ENCODE assay signal across 24 cellular contexts in the genomic region with DNA sequence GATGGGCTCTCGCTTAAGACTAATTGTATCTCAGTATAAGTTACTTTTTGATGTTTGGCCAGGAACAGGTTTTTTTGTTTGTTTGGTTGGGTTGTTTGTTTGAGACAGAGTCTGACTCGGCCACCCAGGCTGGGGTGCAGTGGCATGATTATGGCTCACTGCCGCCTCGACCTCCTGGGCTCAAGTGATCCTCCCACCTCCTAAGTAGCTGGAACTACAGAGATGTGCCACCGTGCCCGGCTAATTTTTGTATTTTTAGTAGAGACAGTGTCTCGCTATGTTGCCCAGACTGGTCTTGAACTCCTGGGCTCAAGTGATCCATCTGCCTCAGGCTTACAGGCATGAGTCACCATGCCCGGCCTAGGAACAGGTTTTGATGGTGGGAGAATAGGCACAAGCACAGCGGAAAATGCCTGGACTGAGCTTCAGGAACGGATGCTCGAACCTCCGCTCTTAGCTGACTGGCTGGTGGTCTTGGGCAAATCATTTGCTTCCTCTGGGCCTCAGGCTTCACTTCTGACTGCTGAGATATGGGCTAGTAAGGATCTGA. TPM values are rescaled to one million over a fixed set of nuclear protein-coding genes. Genes with fewer than 3 reads are reported as not detected.
DNase-seq lines count a peak whose midpoint lies in the region; ATAC-seq, FAIRE-seq and TF ChIP-seq lines count a peak whose summit lies in the region.
"Had no signal": no experiment of that assay in that cellular context is flagged by ENCODE, and none has a peak within 500 bp of the region (broad histone marks: within the 10 kb centered on the region; RNA-seq: fewer than 3 reads in every experiment).

No MANE protein-coding gene starts in this region.

- H3K27me3 ChIP-seq in heart left ventricle (peaks cover 0 to 10% (median 0%) of the 10 kb centered on the region in 9 donors), PC-9 (ENCODE audit: insufficient read depth, low read depth) (peaks cover 15% of the 10 kb centered on the region)
- H3K27me3 ChIP-seq: hepatocyte, uterus had no signal

- CTCF ChIA-PET in PC-9 (lab: Charles Lee) = interaction anchor here (0.6 kb wide), 1 partner anchor 367 kb away, joined by 4 read pairs; no protein-coding TSS in a partner anchor

- no peaks in the 10 kb centered on the region for H3K9me2 ChIP-seq in PC-9 (ENCODE audit: insufficient read depth)

- intact Hi-C loops in heart left ventricle (cut with DNase I) = loop anchor here in 1 of 10 donors (5.0 kb wide), 1 partner anchor 37 kb away; no protein-coding TSS in a partner anchor
- intact Hi-C loops in left cardiac atrium (cut with DNase I) = no loop called here
- intact Hi-C loops in PC-9 (cut with micrococcal nuclease; ENCODE audit: unreplicated experiment) = no loop called here

- TF ChIP-seq CTCF in heart left ventricle (IDR thresholded peaks at IDR 0.05) = no peak
- TF ChIP-seq CTCF in epithelial cell of esophagus (IDR thresholded peaks at IDR 0.05; ENCODE audit: insufficient read depth, low read depth, low read length, missing control alignments) = no peak
- no peak for TF ChIP-seq CTCF in nephron progenitor cell (IDR thresholded peaks at IDR 0.05)
- no peak for TF ChIP-seq CTCF in PC-9 (conservative IDR thresholded peaks at IDR 0.05)

- peaks cover 25% of the 10 kb centered on the region for H3K27me3 Mint-ChIP-seq in nephron progenitor cell (ENCODE audit: low read depth, poor library complexity)

- no peak overlapping the region for H2AFZ ChIP-seq in PC-9
- H2AFZ ChIP-seq: hepatocyte had no signal

- WGBS in heart left ventricle, 4 donors = 74 to 81% (median 79%) methylated on average over 12 of the region's 12 CpGs

- FAIRE-seq in urothelium cell line (lab: Jason Lieb, UNC) = peak; percentile 9

- no peaks in the 10 kb centered on the region for H3K79me2 ChIP-seq in PC-9 (ENCODE audit: low read depth)

- POLR2A ChIA-PET in PC-9 (lab: Charles Lee; ENCODE audit: unreplicated experiment) = interaction anchor here (0.7 kb wide), 2 partner anchors 17 to 1308 kb away, joined by 3 to 4 read pairs; no protein-coding TSS in a partner anchor

- H3K4me1 ChIP-seq in heart left ventricle (peaks cover 14 to 90% (median 75%) of the 10 kb centered on the region in 12 donors), PC-9 (replicated peaks; ENCODE audit: insufficient read depth) (no peaks in the 10 kb centered on the region; the same call in 1 of the 2 replicates)

- H3K36me3 ChIP-seq in heart left ventricle (peaks cover 0 to 26% (median 4%) of the 10 kb centered on the region in 9 donors), PC-9 (ENCODE audit: low read depth) (no peaks in the 10 kb centered on the region)
- H3K36me3 ChIP-seq: uterus had no signal

- H3K4me3 Mint-ChIP-seq in nephron progenitor cell = no peak overlapping the region
- H3K4me3 Mint-ChIP-seq: activated CD8-positive, alpha-beta memory T cell treated with anti-CD3 and anti-CD28 coated beads, Interleukin-2, amount 10 ng/mL, durations not matched to agents 7 days and 5 days had no signal

- no peaks in the 10 kb centered on the region for H3K9me3 Mint-ChIP-seq in nephron progenitor cell

- ATAC-seq in heart left ventricle (no peak), left cardiac atrium (no peak)
- ATAC-seq: activated CD8-positive, alpha-beta memory T cell treated with anti-CD3 and anti-CD28 coated beads, Interleukin-2, amount 10 ng/mL, durations not matched to agents 7 days and 5 days had no signal

- TF ChIP-seq POLR2A in heart left ventricle (IDR thresholded peaks at IDR 0.05) = no peak

- H3K36me3 Mint-ChIP-seq in nephron progenitor cell (ENCODE audit: low read depth) = no peaks in the 10 kb centered on the region
- H3K36me3 Mint-ChIP-seq: activated CD8-positive, alpha-beta memory T cell treated with anti-CD3 and anti-CD28 coated beads, Interleukin-2, amount 10 ng/mL, durations not matched to agents 7 days and 5 days had no signal

- H3K4me3 ChIP-seq in heart left ventricle (peak overlapping the region in 2 of 12 donors; percentile 32 to 94), epithelial cell of esophagus (ENCODE audit: low read length) (no peak overlapping the region), PC-9 (no peak overlapping the region)
- H3K4me3 ChIP-seq: hepatocyte, skin epidermis, uterus had no signal

- DNase-seq in heart left ventricle (no peak), left cardiac atrium (no peak), epithelial cell of esophagus (ENCODE audit: low read depth) (peak; percentile 67), nephron progenitor cell (no peak), urothelium cell line (ENCODE audit: low spot score) (no peak), NCI-H1436 treated with DMSO at 0.1 percent for 48 hours (lab: John Stamatoyannopoulos, UW) (no peak), PC-9 (no peak), GM03348 (ENCODE audit: low spot score) (no peak)
- DNase-seq: ACHN; activated CD4-positive, alpha-beta T cell treated with anti-CD3 and anti-CD28 coated beads for 1 hour; activated CD8-positive, alpha-beta memory T cell treated with anti-CD3 and anti-CD28 coated beads, Interleukin-2, amount 10 ng/mL, durations not matched to agents 7 days and 5 days; amniotic stem cell; dermis blood vessel endothelial cell; GDM1; H7; kidney glomerular epithelial cell; NCI-H1930; NCI-H446 treated with DMSO at 0.1 percent for 48 hours; T-helper 9 cell; uterus had no signal

- H3F3A ChIP-seq in PC-9 (ENCODE audit: insufficient read depth, low read depth) = peaks cover 21% of the 10 kb centered on the region; the same call in 1 of the 2 replicates

- H3K9me3 ChIP-seq in heart left ventricle (no peaks in the 10 kb centered on the region), PC-9 (ENCODE audit: insufficient read depth, low read depth) (no peaks in the 10 kb centered on the region)
- H3K9me3 ChIP-seq: uterus had no signal

- no peak overlapping the region for H3K4me2 ChIP-seq in PC-9
- H3K4me2 ChIP-seq: hepatocyte had no signal

- H4K20me1 ChIP-seq in PC-9 (ENCODE audit: insufficient read depth) = no peaks in the 10 kb centered on the region

- peak overlapping the region; percentile 15 for H3K27ac Mint-ChIP-seq in nephron progenitor cell
- H3K27ac Mint-ChIP-seq: activated CD8-positive, alpha-beta memory T cell treated with anti-CD3 and anti-CD28 coated beads, Interleukin-2, amount 10 ng/mL, durations not matched to agents 7 days and 5 days had no signal

- no TSS peak for BruUV-seq in PC-9 (replicated peaks; lab: Mats Ljungman, UMichigan)

- H3K4me1 Mint-ChIP-seq in nephron progenitor cell = peaks cover 28% of the 10 kb centered on the region

- H3K27ac ChIP-seq in heart left ventricle (peak overlapping the region; percentile 33 to 100 (median 98)), PC-9 (no peak overlapping the region)

RNA-seq across cellular contexts. Expression of gene SYNPO, which starts 11.4 kb away (rescaled TPM):
- total RNA-seq in heart left ventricle (100 to 1,000 TPM; 444 to 782 (median 590) TPM), left cardiac atrium (100 to 1,000 TPM; 503 to 769 TPM), PC-9 (2021) (1.8 and 2.0 TPM in 2 replicates)
- 100 to 1,000 TPM; 304 to 791 TPM for polyA plus RNA-seq in heart left ventricle
- total RNA-seq: SK-MEL-5 had no signal

RNA-seq across cellular contexts. Expression of gene MYOZ3, which starts 32.0 kb away (rescaled TPM):
- 10 to 100 TPM in 1 of 9 donors, 1 to 10 TPM in 8; 1.8 to 10.2 (median 5.1) TPM for total RNA-seq in heart left ventricle
- polyA plus RNA-seq in heart left ventricle = 1 to 10 TPM; 1.2 to 4.6 TPM
- 1 to 10 TPM; 2.9 to 3.0 TPM for total RNA-seq in left cardiac atrium
- 0.25 TPM in 1 of 2 replicates, not detected in the other for total RNA-seq in PC-9 (2021)
- total RNA-seq: activated CD8-positive, alpha-beta memory T cell treated with anti-CD3 and anti-CD28 coated beads, Interleukin-2, amount 10 ng/mL, durations not matched to agents 7 days and 5 days; HT-29; SK-MEL-5 had no signal

Comparison
In these comparisons a context has a peak if more than half of its experiments do, and no peak if none do; other contexts are left out.
1. RNA of gene SYNPO, which starts 11.4 kb away (total RNA-seq): 503 to 769 TPM in left cardiac atrium and 444 to 782 TPM in heart left ventricle; 1.8 to 2.0 TPM in PC-9; every median in the first group is over 100 times any median in the second.